In genomic region chr2:113206251-113206650, GRCh38 we compare ENCODE assay signal across 19 cellular contexts. TPM values are rescaled to one million over a fixed set of nuclear protein-coding genes. Genes with fewer than 3 reads are reported as not detected.
DNase-seq lines count a peak whose midpoint lies in the region; ATAC-seq and TF ChIP-seq lines count a peak whose summit lies in the region.
"Had no signal": no experiment of that assay in that cellular context is flagged by ENCODE, and none has a peak within 500 bp of the region (broad histone marks: within the 10 kb centered on the region; RNA-seq: fewer than 3 reads in every experiment).

No MANE protein-coding gene starts in this region.

- no peaks in the 10 kb centered on the region for H3K9me3 Mint-ChIP-seq in activated T-cell treated with anti-CD3 and anti-CD28 coated beads, Interleukin-2, amount 50 U/mL, for 24 hours
- H3K9me3 Mint-ChIP-seq in activated naive CD8-positive, alpha-beta T cell treated with anti-CD3 and anti-CD28 coated beads, Interleukin-2, amount 10 ng/mL, durations not matched to agents 7 days and 5 days = no peaks in the 10 kb centered on the region
- H3K9me3 Mint-ChIP-seq in nephron = no peaks in the 10 kb centered on the region

- no peak overlapping the region for H3K27ac ChIP-seq in prostate gland
- H3K27ac ChIP-seq: cardiac muscle cell, left ventricle myocardium inferior, parathyroid adenoma, SJSA1, uterus had no signal

- no peaks in the 10 kb centered on the region for H3K4me1 ChIP-seq in prostate gland (replicated peaks)
- H3K4me1 ChIP-seq: HAP-1, parathyroid adenoma, uterus had no signal

- DNase-seq in activated T-cell treated with anti-CD3 and anti-CD28 coated beads, Interleukin-2, amount 50 U/mL, for 24 hours = no peak
- DNase-seq in activated T-cell treated with anti-CD3 and anti-CD28 coated beads for 4 hours (no peak), DMS53 treated with DMSO at 0.1 percent for 48 hours (lab: John Stamatoyannopoulos, UW; ENCODE audit: unreplicated experiment) (peak; percentile 60), prostate gland (ENCODE audit: low spot score) (no peak), middle frontal gyrus (ENCODE audit: extremely low spot score, low spot score) (no peak), cerebellar nuclear complex (lab: John Stamatoyannopoulos, UW) (no peak)
- no peak for DNase-seq in activated naive CD8-positive, alpha-beta T cell treated with anti-CD3 and anti-CD28 coated beads, Interleukin-2, amount 10 ng/mL, durations not matched to agents 7 days and 5 days
- DNase-seq: activated CD4-positive, alpha-beta T cell treated with anti-CD3 and anti-CD28 coated beads for 1 hour; activated CD8-positive, alpha-beta memory T cell treated with anti-CD3 and anti-CD28 coated beads, Interleukin-2, amount 50 U/mL, for 4 hours; left ventricle myocardium inferior; MV-4-11; stimulated activated CD4-positive, alpha-beta T cell treated with anti-CD3 and anti-CD28 coated beads, Interleukin-2, amount 100 ng/mL, for 48 hours; T-helper 9 cell; uterus had no signal

- intact Hi-C loops in prostate gland (cut with DNase I) = no loop called here

- peaks cover 29% of the 10 kb centered on the region for H3K36me3 Mint-ChIP-seq in activated T-cell treated with anti-CD3 and anti-CD28 coated beads, Interleukin-2, amount 50 U/mL, for 24 hours (ENCODE audit: low read depth)
- peaks cover 10% of the 10 kb centered on the region for H3K36me3 Mint-ChIP-seq in activated naive CD8-positive, alpha-beta T cell treated with anti-CD3 and anti-CD28 coated beads, Interleukin-2, amount 10 ng/mL, durations not matched to agents 7 days and 5 days
- no peaks in the 10 kb centered on the region for H3K36me3 Mint-ChIP-seq in nephron (ENCODE audit: low read depth)

- no peaks in the 10 kb centered on the region for H3K27me3 Mint-ChIP-seq in activated T-cell treated with anti-CD3 and anti-CD28 coated beads, Interleukin-2, amount 50 U/mL, for 24 hours
- no peaks in the 10 kb centered on the region for H3K27me3 Mint-ChIP-seq in activated naive CD8-positive, alpha-beta T cell treated with anti-CD3 and anti-CD28 coated beads, Interleukin-2, amount 10 ng/mL, durations not matched to agents 7 days and 5 days
- H3K27me3 Mint-ChIP-seq in nephron (ENCODE audit: low read depth) = peaks cover 20% of the 10 kb centered on the region

- no peak overlapping the region for H3K4me3 ChIP-seq in prostate gland
- H3K4me3 ChIP-seq: cardiac muscle cell, HAP-1, left ventricle myocardium inferior, SJSA1, uterus had no signal

- no peak for TF ChIP-seq POLR2A in prostate gland (IDR thresholded peaks at IDR 0.05)

- no peaks in the 10 kb centered on the region for H3K27me3 ChIP-seq in prostate gland (replicated peaks; ENCODE audit: insufficient read depth)
- H3K27me3 ChIP-seq: cardiac muscle cell, SJSA1, uterus had no signal

- H3K9me3 ChIP-seq in prostate gland = no peaks in the 10 kb centered on the region
- H3K9me3 ChIP-seq: HAP-1, left ventricle myocardium inferior, SJSA1, uterus had no signal

- peak overlapping the region; percentile 67 for H3K27ac Mint-ChIP-seq in activated T-cell treated with anti-CD3 and anti-CD28 coated beads, Interleukin-2, amount 50 U/mL, for 24 hours
- peak overlapping the region; percentile 10 for H3K27ac Mint-ChIP-seq in activated naive CD8-positive, alpha-beta T cell treated with anti-CD3 and anti-CD28 coated beads, Interleukin-2, amount 10 ng/mL, durations not matched to agents 7 days and 5 days
- peak overlapping the region; percentile 4 to 47 (median 40) for H3K27ac Mint-ChIP-seq in nephron

- peaks cover 19% of the 10 kb centered on the region for H3K4me1 Mint-ChIP-seq in activated T-cell treated with anti-CD3 and anti-CD28 coated beads, Interleukin-2, amount 50 U/mL, for 24 hours (ENCODE audit: low read depth)
- peaks cover 23% of the 10 kb centered on the region for H3K4me1 Mint-ChIP-seq in activated naive CD8-positive, alpha-beta T cell treated with anti-CD3 and anti-CD28 coated beads, Interleukin-2, amount 10 ng/mL, durations not matched to agents 7 days and 5 days
- H3K4me1 Mint-ChIP-seq in nephron = peaks cover 21% of the 10 kb centered on the region

- ATAC-seq in activated naive CD8-positive, alpha-beta T cell treated with anti-CD3 and anti-CD28 coated beads, Interleukin-2, amount 10 ng/mL, durations not matched to agents 7 days and 5 days (ENCODE audit: low read depth) = no peak

- POLR2A ChIA-PET in activated naive CD8-positive, alpha-beta T cell treated with anti-CD3 and anti-CD28 coated beads, Interleukin-2, amount 10 ng/mL, durations not matched to agents 7 days and 5 days (lab: Charles Lee) = interaction anchor here (0.6 to 3.2 kb wide), 4 partner anchors 11 to 276 kb away, joined by 3 to 21 read pairs (median 8); partner anchors contain the start of gene PSD4

- TF ChIP-seq CTCF in nephron (IDR thresholded peaks at IDR 0.05; ENCODE audit: unreplicated experiment in 3 of 3) (no peak), prostate gland (IDR thresholded peaks at IDR 0.05) (no peak)

- WGBS in prostate gland = 74% methylated on average over 6 of the region's 6 CpGs

- no peaks in the 10 kb centered on the region for H3K36me3 ChIP-seq in prostate gland
- H3K36me3 ChIP-seq: cardiac muscle cell, HAP-1, left ventricle myocardium inferior, SJSA1, uterus had no signal

- H3K4me3 Mint-ChIP-seq in activated T-cell treated with anti-CD3 and anti-CD28 coated beads, Interleukin-2, amount 50 U/mL, for 24 hours = no peak overlapping the region
- no peak overlapping the region for H3K4me3 Mint-ChIP-seq in activated naive CD8-positive, alpha-beta T cell treated with anti-CD3 and anti-CD28 coated beads, Interleukin-2, amount 10 ng/mL, durations not matched to agents 7 days and 5 days
- H3K4me3 Mint-ChIP-seq in nephron = no peak overlapping the region

RNA-seq across cellular contexts. Expression of gene PSD4, which starts 32.5 kb away (rescaled TPM):
- 100 to 1,000 TPM; 361 to 385 TPM for total RNA-seq in activated naive CD8-positive, alpha-beta T cell treated with anti-CD3 and anti-CD28 coated beads, Interleukin-2, amount 10 ng/mL, durations not matched to agents 7 days and 5 days
- total RNA-seq in prostate gland = 100 to 1,000 TPM; 139 to 221 TPM

Comparison
In these comparisons a context has a peak if more than half of its experiments do, and no peak if none do; other contexts are left out.
1. H3K27ac Mint-ChIP-seq: peak in every context shown above with its lines; median percentile 67 in activated T-cell treated with anti-CD3 and anti-CD28 coated beads, Interleukin-2, amount 50 U/mL, for 24 hours; 40 in nephron; 10 in activated naive CD8-positive, alpha-beta T cell treated with anti-CD3 and anti-CD28 coated beads, Interleukin-2, amount 10 ng/mL, durations not matched to agents 7 days and 5 days.